In the genomic region with DNA sequence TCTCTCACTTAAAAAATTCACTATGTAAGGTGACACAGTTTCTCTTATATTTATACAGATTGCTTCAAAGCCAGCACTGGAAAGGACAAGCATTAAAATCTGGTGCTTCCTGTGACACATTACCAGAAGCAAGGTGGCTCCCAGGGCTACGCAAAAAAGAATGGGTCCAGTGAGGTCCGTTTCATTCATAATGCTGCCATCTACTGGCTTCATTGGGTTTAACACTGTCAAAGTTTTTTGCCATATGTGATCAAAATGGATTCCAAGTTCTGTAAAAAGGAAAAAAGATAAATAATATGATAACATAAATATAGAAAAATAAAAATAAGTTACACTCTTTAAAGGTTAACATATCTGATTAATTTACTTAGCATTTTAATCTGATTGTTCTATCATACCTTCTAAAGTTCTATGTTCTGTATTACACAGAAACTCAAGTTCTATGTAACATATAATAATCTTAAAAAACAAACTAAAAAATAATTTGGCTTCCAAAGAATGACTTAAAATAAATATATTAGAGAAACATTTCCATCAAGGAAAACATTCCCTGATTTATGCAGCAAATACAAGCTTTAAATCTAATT, we compare ENCODE assay signal across 8 cellular contexts. TPM values are rescaled to one million over a fixed set of nuclear protein-coding genes. Genes with fewer than 3 reads are reported as not detected.
DNase-seq lines count a peak whose midpoint lies in the region; ATAC-seq and TF ChIP-seq lines count a peak whose summit lies in the region.

No MANE protein-coding gene starts in this region.

- H3K9me3 Mint-ChIP-seq in stimulated activated naive CD8-positive, alpha-beta T cell treated with anti-CD3 and anti-CD28 coated beads, Interleukin-15, amount 100 ng/mL, for 72 hours: no peaks in the 10 kb centered on the region

- no peaks in the 10 kb centered on the region for H3K36me3 ChIP-seq in lower lobe of right lung

- no peaks in the 10 kb centered on the region for H3K27me3 ChIP-seq in lower lobe of right lung (ENCODE audit: low read depth)

- ATAC-seq in GM18517 (IDR thresholded peaks at IDR 0.05; ENCODE audit: unreplicated experiment): peak; percentile 99
- ATAC-seq in HG02884 (IDR thresholded peaks at IDR 0.05; ENCODE audit: unreplicated experiment): peak; percentile 97
- ATAC-seq in lower lobe of right lung: peak; percentile 70 to 75
- ATAC-seq in stimulated activated naive CD8-positive, alpha-beta T cell treated with anti-CD3 and anti-CD28 coated beads, Interleukin-15, amount 100 ng/mL, for 72 hours: peak; percentile 91

- TF ChIP-seq CTCF in lower lobe of right lung (IDR thresholded peaks at IDR 0.05): peak; percentile 67

- no peaks in the 10 kb centered on the region for H3K27me3 Mint-ChIP-seq in stimulated activated naive CD8-positive, alpha-beta T cell treated with anti-CD3 and anti-CD28 coated beads, Interleukin-15, amount 100 ng/mL, for 72 hours

- peaks cover 6% of the 10 kb centered on the region for H3K4me1 Mint-ChIP-seq in stimulated activated naive CD8-positive, alpha-beta T cell treated with anti-CD3 and anti-CD28 coated beads, Interleukin-15, amount 100 ng/mL, for 72 hours

- H3K27ac ChIP-seq in lower lobe of right lung: no peak overlapping the region

- H3K27ac Mint-ChIP-seq in stimulated activated naive CD8-positive, alpha-beta T cell treated with anti-CD3 and anti-CD28 coated beads, Interleukin-15, amount 100 ng/mL, for 72 hours: no peak overlapping the region

- H3K4me3 Mint-ChIP-seq in stimulated activated naive CD8-positive, alpha-beta T cell treated with anti-CD3 and anti-CD28 coated beads, Interleukin-15, amount 100 ng/mL, for 72 hours: no peak overlapping the region

- peak; percentile 65 for DNase-seq in Ammon's horn (ENCODE audit: low spot score)
- DNase-seq in NCI-H1105 (lab: John Stamatoyannopoulos, UW): peak; percentile 29
- peak; percentile 60 for DNase-seq in T1000 (lab: John Stamatoyannopoulos, UW)
- peak; percentile 51 for DNase-seq in dedifferentiated amniotic fluid mesenchymal stem cell (ENCODE audit: extremely low spot score)
- DNase-seq in lower lobe of right lung: no peak
- DNase-seq in stimulated activated naive CD8-positive, alpha-beta T cell treated with anti-CD3 and anti-CD28 coated beads, Interleukin-15, amount 100 ng/mL, for 72 hours: peak; percentile 36

- no peaks in the 10 kb centered on the region for H3K4me1 ChIP-seq in lower lobe of right lung

- H3K9me3 ChIP-seq in lower lobe of right lung: no peaks in the 10 kb centered on the region

- intact Hi-C loops in lower lobe of right lung (cut with DNase I): loop anchor here (10.0 kb wide), 1 partner anchor 1495 kb away; no protein-coding TSS in a partner anchor

- no peak overlapping the region for H3K4me3 ChIP-seq in lower lobe of right lung

RNA-seq across cellular contexts. Expression of gene YIPF7, which starts 22.1 kb away (rescaled TPM):
- not detected for total RNA-seq in lower lobe of right lung

RNA-seq across cellular contexts. Expression of gene GUF1, which starts 48.8 kb away (rescaled TPM):
- total RNA-seq in lower lobe of right lung: 18.4 TPM
